In the genomic region with DNA sequence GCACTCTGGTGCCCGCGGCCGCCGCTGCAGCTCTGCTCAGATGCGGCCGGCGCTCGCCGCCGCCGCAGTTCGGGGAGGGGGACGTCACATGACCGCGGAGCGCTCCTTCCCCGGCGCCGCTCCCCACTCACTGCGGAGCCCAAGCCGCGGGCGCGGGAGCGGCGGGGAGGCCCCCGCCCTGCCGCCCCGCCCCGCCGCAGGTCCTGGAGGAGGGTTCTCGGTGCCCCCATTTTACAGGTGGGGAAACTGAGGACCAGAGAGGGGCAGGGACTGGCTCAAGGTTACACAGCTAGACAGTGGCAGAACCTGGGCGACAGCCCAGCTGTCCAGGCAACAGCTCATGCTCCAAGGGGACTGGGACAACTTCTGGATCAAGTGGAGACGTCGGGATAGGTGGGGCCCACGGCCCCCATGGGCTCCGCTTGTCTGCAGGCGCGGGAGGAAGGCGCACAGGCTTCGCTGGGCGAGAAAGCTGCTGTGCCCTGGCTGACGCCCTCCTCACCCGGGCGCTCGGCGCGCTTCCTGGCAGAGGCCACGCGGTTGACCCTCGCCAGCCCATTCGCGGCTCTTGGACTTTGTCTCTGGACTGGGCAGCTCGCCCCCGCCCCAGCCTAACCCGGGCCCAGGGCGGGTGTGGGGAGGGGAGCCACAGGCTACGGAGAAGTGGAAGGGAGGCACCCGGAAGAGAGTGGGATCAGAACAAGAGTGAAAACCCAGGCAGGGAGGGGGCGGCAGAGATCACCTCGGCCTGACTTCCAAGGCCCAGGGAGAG, we compare ENCODE assay signal across 1 cellular context.
A peak's percentile ranks its signal among the peaks of the same experiment; 100 is the strongest.
TF ChIP-seq lines count a peak whose summit lies in the region.

A gene (minus strand): TSS at position 71 of the 772 bp plus-strand sequence. CDS start 49,325 bp downstream, outside the sequence.

TF ChIP-seq in K562, 482 proteins besides CTCF, POLR2A, EP300 and RAD21 (continued from another document and continues in another):
- TF ChIP-seq, protein P1, sequence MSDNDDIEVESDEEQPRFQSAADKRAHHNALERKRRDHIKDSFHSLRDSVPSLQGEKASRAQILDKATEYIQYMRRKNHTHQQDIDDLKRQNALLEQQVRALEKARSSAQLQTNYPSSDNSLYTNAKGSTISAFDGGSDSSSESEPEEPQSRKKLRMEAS (CRISPR knock-in tag; IDR thresholded peaks at IDR 0.05): peak; percentile 86
- TF ChIP-seq ZFP36 (IDR thresholded peaks at IDR 0.05; ENCODE audit: low read depth, low read length, partially characterized antibody) (peak; percentile 53), MAZ (CRISPR knock-in tag; conservative IDR thresholded peaks at IDR 0.05 in 1 of 2, IDR thresholded peaks at IDR 0.05 in 1 of 2) (peak in 1 of 2 experiments; percentile 98; a peak in 3 of 4 replicates), SNIP1 (IDR thresholded peaks at IDR 0.05; ENCODE audit: low read depth) (no peak), TGIF2 (CRISPR knock-in tag; IDR thresholded peaks at IDR 0.05) (peak; percentile 64; the same call in 1 of the 2 replicates), PHF8 (IDR thresholded peaks at IDR 0.05; ENCODE audit: borderline replicate concordance, low read length) (peak; percentile 64; the same call in 1 of the 2 replicates), ZBTB7A (IDR thresholded peaks at IDR 0.05; ENCODE audit: borderline replicate concordance, control insufficient read depth, low read depth, low read length) (peak; percentile 55), ZNF146 (CRISPR knock-in tag; IDR thresholded peaks at IDR 0.05; ENCODE audit: unreplicated experiment) (no peak), POLR2G (IDR thresholded peaks at IDR 0.05; ENCODE audit: low read depth, low read length) (peak; percentile 85), CREM (IDR thresholded peaks at IDR 0.05; ENCODE audit: low read depth) (peak; percentile 28; the same call in 1 of the 2 replicates), POLR2B (IDR thresholded peaks at IDR 0.05; ENCODE audit: low read depth, partially characterized antibody) (peak; percentile 39), CBX8 (IDR thresholded peaks at IDR 0.05; ENCODE audit: borderline replicate concordance, extremely low read depth, low read depth, low read length, poor library complexity, severe bottlenecking) (no peak), ZKSCAN8 (CRISPR knock-in tag; IDR thresholded peaks at IDR 0.05) (no peak), ZNF347 (CRISPR knock-in tag; IDR thresholded peaks at IDR 0.05; ENCODE audit: low read depth) (0 out of 2 replicates have a peak, but pooled peaks have one; percentile 44), PTBP1 (IDR thresholded peaks at IDR 0.05; ENCODE audit: low read depth, low read length) (peak; percentile 90), CEBPB (tag; IDR thresholded peaks at IDR 0.05) (no peak), BACH1 (tag; IDR thresholded peaks at IDR 0.05) (no peak), ZNF311 (CRISPR knock-in tag; IDR thresholded peaks at IDR 0.05) (no peak), HDAC1 (IDR thresholded peaks at IDR 0.05) (peak in 1 of 2 experiments; percentile 60; a peak in 2 of 4 replicates), NFYB (IDR thresholded peaks at IDR 0.05; ENCODE audit: extremely low read depth, insufficient read length) (no peak), SIN3A (IDR thresholded peaks at IDR 0.05; ENCODE audit: borderline replicate concordance in 2 of 2, control insufficient read depth in 1 of 2, low read depth in 2 of 2, low read length in 2 of 2) (peak in 1 of 2 experiments; percentile 51; a peak in 1 of 4 replicates), HDAC2 (IDR thresholded peaks at IDR 0.05) (peak; percentile 88), ZNF239 (CRISPR knock-in tag; IDR thresholded peaks at IDR 0.05) (no peak), MBD2 (IDR thresholded peaks at IDR 0.05; ENCODE audit: borderline replicate concordance, low read depth) (no peak), SMAD2 (IDR thresholded peaks at IDR 0.05; ENCODE audit: low read depth, low read length) (no peak), CHCHD3 (CRISPR knock-in tag; IDR thresholded peaks at IDR 0.05) (no peak), TAF15 (IDR thresholded peaks at IDR 0.05; ENCODE audit: low read depth, low read length) (no peak), MEF2A (IDR thresholded peaks at IDR 0.05; ENCODE audit: control insufficient read depth, low read depth, low read length) (no peak), ZNF644 (tag; IDR thresholded peaks at IDR 0.05; ENCODE audit: low read depth) (0 out of 2 replicates have a peak, but pooled peaks have one; percentile 1), CBX5 (IDR thresholded peaks at IDR 0.05; ENCODE audit: borderline replicate concordance, low read depth) (no peak), SNRNP70 (optimal IDR thresholded peaks at IDR 0.05; ENCODE audit: low read depth, low read length) (no peak)
- TF ChIP-seq, protein P2, sequence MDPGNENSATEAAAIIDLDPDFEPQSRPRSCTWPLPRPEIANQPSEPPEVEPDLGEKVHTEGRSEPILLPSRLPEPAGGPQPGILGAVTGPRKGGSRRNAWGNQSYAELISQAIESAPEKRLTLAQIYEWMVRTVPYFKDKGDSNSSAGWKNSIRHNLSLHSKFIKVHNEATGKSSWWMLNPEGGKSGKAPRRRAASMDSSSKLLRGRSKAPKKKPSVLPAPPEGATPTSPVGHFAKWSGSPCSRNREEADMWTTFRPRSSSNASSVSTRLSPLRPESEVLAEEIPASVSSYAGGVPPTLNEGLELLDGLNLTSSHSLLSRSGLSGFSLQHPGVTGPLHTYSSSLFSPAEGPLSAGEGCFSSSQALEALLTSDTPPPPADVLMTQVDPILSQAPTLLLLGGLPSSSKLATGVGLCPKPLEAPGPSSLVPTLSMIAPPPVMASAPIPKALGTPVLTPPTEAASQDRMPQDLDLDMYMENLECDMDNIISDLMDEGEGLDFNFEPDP (CRISPR knock-in tag; IDR thresholded peaks at IDR 0.05): peak; percentile 47; the same call in 1 of the 2 replicates
- TF ChIP-seq, protein P3, sequence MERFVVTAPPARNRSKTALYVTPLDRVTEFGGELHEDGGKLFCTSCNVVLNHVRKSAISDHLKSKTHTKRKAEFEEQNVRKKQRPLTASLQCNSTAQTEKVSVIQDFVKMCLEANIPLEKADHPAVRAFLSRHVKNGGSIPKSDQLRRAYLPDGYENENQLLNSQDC (CRISPR knock-in tag; IDR thresholded peaks at IDR 0.05): no peak
- TF ChIP-seq, protein P4, sequence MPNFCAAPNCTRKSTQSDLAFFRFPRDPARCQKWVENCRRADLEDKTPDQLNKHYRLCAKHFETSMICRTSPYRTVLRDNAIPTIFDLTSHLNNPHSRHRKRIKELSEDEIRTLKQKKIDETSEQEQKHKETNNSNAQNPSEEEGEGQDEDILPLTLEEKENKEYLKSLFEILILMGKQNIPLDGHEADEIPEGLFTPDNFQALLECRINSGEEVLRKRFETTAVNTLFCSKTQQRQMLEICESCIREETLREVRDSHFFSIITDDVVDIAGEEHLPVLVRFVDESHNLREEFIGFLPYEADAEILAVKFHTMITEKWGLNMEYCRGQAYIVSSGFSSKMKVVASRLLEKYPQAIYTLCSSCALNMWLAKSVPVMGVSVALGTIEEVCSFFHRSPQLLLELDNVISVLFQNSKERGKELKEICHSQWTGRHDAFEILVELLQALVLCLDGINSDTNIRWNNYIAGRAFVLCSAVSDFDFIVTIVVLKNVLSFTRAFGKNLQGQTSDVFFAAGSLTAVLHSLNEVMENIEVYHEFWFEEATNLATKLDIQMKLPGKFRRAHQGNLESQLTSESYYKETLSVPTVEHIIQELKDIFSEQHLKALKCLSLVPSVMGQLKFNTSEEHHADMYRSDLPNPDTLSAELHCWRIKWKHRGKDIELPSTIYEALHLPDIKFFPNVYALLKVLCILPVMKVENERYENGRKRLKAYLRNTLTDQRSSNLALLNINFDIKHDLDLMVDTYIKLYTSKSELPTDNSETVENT (CRISPR knock-in tag; IDR thresholded peaks at IDR 0.05): no peak; the same call in 1 of the 2 replicates
- TF ChIP-seq, protein P5, sequence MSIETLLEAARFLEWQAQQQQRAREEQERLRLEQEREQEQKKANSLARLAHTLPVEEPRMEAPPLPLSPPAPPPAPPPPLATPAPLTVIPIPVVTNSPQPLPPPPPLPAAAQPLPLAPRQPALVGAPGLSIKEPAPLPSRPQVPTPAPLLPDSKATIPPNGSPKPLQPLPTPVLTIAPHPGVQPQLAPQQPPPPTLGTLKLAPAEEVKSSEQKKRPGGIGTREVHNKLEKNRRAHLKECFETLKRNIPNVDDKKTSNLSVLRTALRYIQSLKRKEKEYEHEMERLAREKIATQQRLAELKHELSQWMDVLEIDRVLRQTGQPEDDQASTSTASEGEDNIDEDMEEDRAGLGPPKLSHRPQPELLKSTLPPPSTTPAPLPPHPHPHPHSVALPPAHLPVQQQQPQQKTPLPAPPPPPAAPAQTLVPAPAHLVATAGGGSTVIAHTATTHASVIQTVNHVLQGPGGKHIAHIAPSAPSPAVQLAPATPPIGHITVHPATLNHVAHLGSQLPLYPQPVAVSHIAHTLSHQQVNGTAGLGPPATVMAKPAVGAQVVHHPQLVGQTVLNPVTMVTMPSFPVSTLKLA (conservative IDR thresholded peaks at IDR 0.05): peak in 1 of 2 experiments; percentile 57; a peak in 2 of 4 replicates
- TF ChIP-seq, protein P6, sequence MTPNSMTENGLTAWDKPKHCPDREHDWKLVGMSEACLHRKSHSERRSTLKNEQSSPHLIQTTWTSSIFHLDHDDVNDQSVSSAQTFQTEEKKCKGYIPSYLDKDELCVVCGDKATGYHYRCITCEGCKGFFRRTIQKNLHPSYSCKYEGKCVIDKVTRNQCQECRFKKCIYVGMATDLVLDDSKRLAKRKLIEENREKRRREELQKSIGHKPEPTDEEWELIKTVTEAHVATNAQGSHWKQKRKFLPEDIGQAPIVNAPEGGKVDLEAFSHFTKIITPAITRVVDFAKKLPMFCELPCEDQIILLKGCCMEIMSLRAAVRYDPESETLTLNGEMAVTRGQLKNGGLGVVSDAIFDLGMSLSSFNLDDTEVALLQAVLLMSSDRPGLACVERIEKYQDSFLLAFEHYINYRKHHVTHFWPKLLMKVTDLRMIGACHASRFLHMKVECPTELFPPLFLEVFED (CRISPR knock-in tag; conservative IDR thresholded peaks at IDR 0.05): no peak
- TF ChIP-seq, protein P7, sequence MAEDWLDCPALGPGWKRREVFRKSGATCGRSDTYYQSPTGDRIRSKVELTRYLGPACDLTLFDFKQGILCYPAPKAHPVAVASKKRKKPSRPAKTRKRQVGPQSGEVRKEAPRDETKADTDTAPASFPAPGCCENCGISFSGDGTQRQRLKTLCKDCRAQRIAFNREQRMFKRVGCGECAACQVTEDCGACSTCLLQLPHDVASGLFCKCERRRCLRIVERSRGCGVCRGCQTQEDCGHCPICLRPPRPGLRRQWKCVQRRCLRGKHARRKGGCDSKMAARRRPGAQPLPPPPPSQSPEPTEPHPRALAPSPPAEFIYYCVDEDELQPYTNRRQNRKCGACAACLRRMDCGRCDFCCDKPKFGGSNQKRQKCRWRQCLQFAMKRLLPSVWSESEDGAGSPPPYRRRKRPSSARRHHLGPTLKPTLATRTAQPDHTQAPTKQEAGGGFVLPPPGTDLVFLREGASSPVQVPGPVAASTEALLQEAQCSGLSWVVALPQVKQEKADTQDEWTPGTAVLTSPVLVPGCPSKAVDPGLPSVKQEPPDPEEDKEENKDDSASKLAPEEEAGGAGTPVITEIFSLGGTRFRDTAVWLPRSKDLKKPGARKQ (CRISPR knock-in tag; IDR thresholded peaks at IDR 0.05): no peak
- TF ChIP-seq, protein P8, sequence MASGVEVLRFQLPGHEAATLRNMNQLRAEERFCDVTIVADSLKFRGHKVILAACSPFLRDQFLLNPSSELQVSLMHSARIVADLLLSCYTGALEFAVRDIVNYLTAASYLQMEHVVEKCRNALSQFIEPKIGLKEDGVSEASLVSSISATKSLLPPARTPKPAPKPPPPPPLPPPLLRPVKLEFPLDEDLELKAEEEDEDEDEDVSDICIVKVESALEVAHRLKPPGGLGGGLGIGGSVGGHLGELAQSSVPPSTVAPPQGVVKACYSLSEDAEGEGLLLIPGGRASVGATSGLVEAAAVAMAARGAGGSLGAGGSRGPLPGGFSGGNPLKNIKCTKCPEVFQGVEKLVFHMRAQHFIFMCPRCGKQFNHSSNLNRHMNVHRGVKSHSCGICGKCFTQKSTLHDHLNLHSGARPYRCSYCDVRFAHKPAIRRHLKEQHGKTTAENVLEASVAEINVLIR (CRISPR knock-in tag; IDR thresholded peaks at IDR 0.05): 0 out of 2 replicates have a peak, but pooled peaks have one; percentile 16
- TF ChIP-seq, protein P9, sequence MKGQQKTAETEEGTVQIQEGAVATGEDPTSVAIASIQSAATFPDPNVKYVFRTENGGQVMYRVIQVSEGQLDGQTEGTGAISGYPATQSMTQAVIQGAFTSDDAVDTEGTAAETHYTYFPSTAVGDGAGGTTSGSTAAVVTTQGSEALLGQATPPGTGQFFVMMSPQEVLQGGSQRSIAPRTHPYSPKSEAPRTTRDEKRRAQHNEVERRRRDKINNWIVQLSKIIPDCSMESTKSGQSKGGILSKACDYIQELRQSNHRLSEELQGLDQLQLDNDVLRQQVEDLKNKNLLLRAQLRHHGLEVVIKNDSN (CRISPR knock-in tag; IDR thresholded peaks at IDR 0.05): peak; percentile 79
- TF ChIP-seq, protein P10, sequence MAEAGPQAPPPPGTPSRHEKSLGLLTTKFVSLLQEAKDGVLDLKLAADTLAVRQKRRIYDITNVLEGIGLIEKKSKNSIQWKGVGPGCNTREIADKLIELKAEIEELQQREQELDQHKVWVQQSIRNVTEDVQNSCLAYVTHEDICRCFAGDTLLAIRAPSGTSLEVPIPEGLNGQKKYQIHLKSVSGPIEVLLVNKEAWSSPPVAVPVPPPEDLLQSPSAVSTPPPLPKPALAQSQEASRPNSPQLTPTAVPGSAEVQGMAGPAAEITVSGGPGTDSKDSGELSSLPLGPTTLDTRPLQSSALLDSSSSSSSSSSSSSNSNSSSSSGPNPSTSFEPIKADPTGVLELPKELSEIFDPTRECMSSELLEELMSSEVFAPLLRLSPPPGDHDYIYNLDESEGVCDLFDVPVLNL (CRISPR knock-in tag; IDR thresholded peaks at IDR 0.05; ENCODE audit: low read depth): no peak
- TF ChIP-seq, protein P11, sequence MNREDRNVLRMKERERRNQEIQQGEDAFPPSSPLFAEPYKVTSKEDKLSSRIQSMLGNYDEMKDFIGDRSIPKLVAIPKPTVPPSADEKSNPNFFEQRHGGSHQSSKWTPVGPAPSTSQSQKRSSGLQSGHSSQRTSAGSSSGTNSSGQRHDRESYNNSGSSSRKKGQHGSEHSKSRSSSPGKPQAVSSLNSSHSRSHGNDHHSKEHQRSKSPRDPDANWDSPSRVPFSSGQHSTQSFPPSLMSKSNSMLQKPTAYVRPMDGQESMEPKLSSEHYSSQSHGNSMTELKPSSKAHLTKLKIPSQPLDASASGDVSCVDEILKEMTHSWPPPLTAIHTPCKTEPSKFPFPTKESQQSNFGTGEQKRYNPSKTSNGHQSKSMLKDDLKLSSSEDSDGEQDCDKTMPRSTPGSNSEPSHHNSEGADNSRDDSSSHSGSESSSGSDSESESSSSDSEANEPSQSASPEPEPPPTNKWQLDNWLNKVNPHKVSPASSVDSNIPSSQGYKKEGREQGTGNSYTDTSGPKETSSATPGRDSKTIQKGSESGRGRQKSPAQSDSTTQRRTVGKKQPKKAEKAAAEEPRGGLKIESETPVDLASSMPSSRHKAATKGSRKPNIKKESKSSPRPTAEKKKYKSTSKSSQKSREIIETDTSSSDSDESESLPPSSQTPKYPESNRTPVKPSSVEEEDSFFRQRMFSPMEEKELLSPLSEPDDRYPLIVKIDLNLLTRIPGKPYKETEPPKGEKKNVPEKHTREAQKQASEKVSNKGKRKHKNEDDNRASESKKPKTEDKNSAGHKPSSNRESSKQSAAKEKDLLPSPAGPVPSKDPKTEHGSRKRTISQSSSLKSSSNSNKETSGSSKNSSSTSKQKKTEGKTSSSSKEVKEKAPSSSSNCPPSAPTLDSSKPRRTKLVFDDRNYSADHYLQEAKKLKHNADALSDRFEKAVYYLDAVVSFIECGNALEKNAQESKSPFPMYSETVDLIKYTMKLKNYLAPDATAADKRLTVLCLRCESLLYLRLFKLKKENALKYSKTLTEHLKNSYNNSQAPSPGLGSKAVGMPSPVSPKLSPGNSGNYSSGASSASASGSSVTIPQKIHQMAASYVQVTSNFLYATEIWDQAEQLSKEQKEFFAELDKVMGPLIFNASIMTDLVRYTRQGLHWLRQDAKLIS (CRISPR knock-in tag; IDR thresholded peaks at IDR 0.05): peak; percentile 90
